20 cellular contexts compared by ENCODE assay signal in the genomic region with DNA sequence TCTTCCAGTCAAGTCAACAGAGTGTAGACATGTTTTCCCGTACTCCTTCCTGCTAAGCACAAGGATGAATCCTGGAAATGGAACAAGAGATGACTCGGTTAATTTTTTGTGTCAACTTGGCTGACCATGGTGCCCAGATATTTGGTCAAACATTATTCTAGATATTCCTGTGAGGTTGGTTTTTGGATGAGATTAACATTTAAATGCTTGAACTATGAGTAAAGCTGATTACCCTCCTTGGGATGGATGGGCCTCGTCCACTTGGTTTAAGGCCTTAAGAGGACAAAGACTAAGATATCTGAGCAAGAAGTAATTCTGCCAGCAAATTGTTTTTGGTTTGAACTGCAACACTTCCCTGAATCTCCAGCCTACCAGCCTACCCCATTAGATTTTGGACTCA.
"Had no signal": no experiment of that assay in that cellular context is flagged by ENCODE, and none has a peak within 500 bp of the region (broad histone marks: within the 10 kb centered on the region; RNA-seq: fewer than 3 reads in every experiment).

No MANE protein-coding gene starts in this region.

- H3K27me3 Mint-ChIP-seq: activated CD4-positive, alpha-beta memory T cell treated with anti-CD3 and anti-CD28 coated beads, Interleukin-2, amount 10 ng/mL, durations not matched to agents 7 days and 5 days; activated CD8-positive, alpha-beta memory T cell treated with anti-CD3 and anti-CD28 coated beads, Interleukin-2, amount 10 ng/mL, durations not matched to agents 7 days and 5 days; central memory CD8-positive, alpha-beta T cell had no signal

- H2AFZ ChIP-seq: neural progenitor cell had no signal

- H3K36me3 ChIP-seq: brain microvascular endothelial cell, colonic mucosa, neural progenitor cell, prostate gland, right atrium auricular region, transverse colon, vagina had no signal

- H3K4me1 ChIP-seq: colonic mucosa, neural progenitor cell, prostate gland, right atrium auricular region, transverse colon, vagina had no signal

- H3K4me3 ChIP-seq: colonic mucosa, neural progenitor cell, prostate gland, right atrium auricular region, transverse colon, vagina had no signal

- H3K4me2 ChIP-seq: neural progenitor cell had no signal

- H3K27ac Mint-ChIP-seq: activated B cell treated with CpG ODN at 0.5 μM for 24 hours; activated CD4-positive, alpha-beta memory T cell treated with anti-CD3 and anti-CD28 coated beads, Interleukin-2, amount 10 ng/mL, durations not matched to agents 7 days and 5 days; activated CD8-positive, alpha-beta memory T cell treated with anti-CD3 and anti-CD28 coated beads, Interleukin-2, amount 10 ng/mL, durations not matched to agents 7 days and 5 days; activated naive CD8-positive, alpha-beta T cell treated with anti-CD3 and anti-CD28 coated beads for 36 hours; naive thymus-derived CD4-positive, alpha-beta T cell; neural progenitor cell had no signal

- DNase-seq: activated B cell treated with CpG ODN at 0.5 μM for 24 hours; activated CD4-positive, alpha-beta memory T cell treated with anti-CD3 and anti-CD28 coated beads, Interleukin-2, amount 10 ng/mL, durations not matched to agents 7 days and 5 days; activated CD4-positive, alpha-beta T cell treated with anti-CD3 and anti-CD28 coated beads for 4 hours; activated CD8-positive, alpha-beta memory T cell treated with anti-CD3 and anti-CD28 coated beads, Interleukin-2, amount 10 ng/mL, durations not matched to agents 7 days and 5 days; activated naive CD4-positive, alpha-beta T cell; activated naive CD8-positive, alpha-beta T cell treated with anti-CD3 and anti-CD28 coated beads for 36 hours; amygdala; brain microvascular endothelial cell; colonic mucosa; foreskin fibroblast; left cardiac atrium; mesendoderm; naive thymus-derived CD4-positive, alpha-beta T cell; stimulated activated naive CD8-positive, alpha-beta T cell treated with anti-CD3 and anti-CD28 coated beads, Interleukin-15, Interleukin-2, amounts not matched to agents 100 U/mL and 50 U/mL, for 24 hours; transverse colon had no signal

- ATAC-seq: activated CD8-positive, alpha-beta memory T cell treated with anti-CD3 and anti-CD28 coated beads, Interleukin-2, amount 10 ng/mL, durations not matched to agents 7 days and 5 days; left cardiac atrium; naive thymus-derived CD4-positive, alpha-beta T cell; stimulated activated naive CD8-positive, alpha-beta T cell treated with anti-CD3 and anti-CD28 coated beads, Interleukin-15, Interleukin-2, amounts not matched to agents 100 U/mL and 50 U/mL, for 24 hours had no signal

- H3K27me3 ChIP-seq: brain microvascular endothelial cell, colonic mucosa, right atrium auricular region, vagina had no signal

- H3K9me3 Mint-ChIP-seq: activated B cell treated with CpG ODN at 0.5 μM for 24 hours; activated CD4-positive, alpha-beta memory T cell treated with anti-CD3 and anti-CD28 coated beads, Interleukin-2, amount 10 ng/mL, durations not matched to agents 7 days and 5 days; activated naive CD8-positive, alpha-beta T cell treated with anti-CD3 and anti-CD28 coated beads for 36 hours; central memory CD8-positive, alpha-beta T cell had no signal

- H3K9me3 ChIP-seq: colonic mucosa, prostate gland, right atrium auricular region, transverse colon, vagina had no signal

- H3K4me1 Mint-ChIP-seq: activated B cell treated with CpG ODN at 0.5 μM for 24 hours; activated CD4-positive, alpha-beta memory T cell treated with anti-CD3 and anti-CD28 coated beads, Interleukin-2, amount 10 ng/mL, durations not matched to agents 7 days and 5 days; activated CD8-positive, alpha-beta memory T cell treated with anti-CD3 and anti-CD28 coated beads, Interleukin-2, amount 10 ng/mL, durations not matched to agents 7 days and 5 days; activated naive CD8-positive, alpha-beta T cell treated with anti-CD3 and anti-CD28 coated beads for 36 hours; central memory CD8-positive, alpha-beta T cell; naive thymus-derived CD4-positive, alpha-beta T cell had no signal

- H3K36me3 Mint-ChIP-seq: activated CD8-positive, alpha-beta memory T cell treated with anti-CD3 and anti-CD28 coated beads, Interleukin-2, amount 10 ng/mL, durations not matched to agents 7 days and 5 days; activated naive CD8-positive, alpha-beta T cell treated with anti-CD3 and anti-CD28 coated beads for 36 hours; naive thymus-derived CD4-positive, alpha-beta T cell; neural progenitor cell had no signal

- H3K9ac ChIP-seq: neural progenitor cell had no signal

- H3K4me3 Mint-ChIP-seq: activated B cell treated with CpG ODN at 0.5 μM for 24 hours; activated CD4-positive, alpha-beta memory T cell treated with anti-CD3 and anti-CD28 coated beads, Interleukin-2, amount 10 ng/mL, durations not matched to agents 7 days and 5 days; activated CD8-positive, alpha-beta memory T cell treated with anti-CD3 and anti-CD28 coated beads, Interleukin-2, amount 10 ng/mL, durations not matched to agents 7 days and 5 days; activated naive CD8-positive, alpha-beta T cell treated with anti-CD3 and anti-CD28 coated beads for 36 hours; central memory CD8-positive, alpha-beta T cell; naive thymus-derived CD4-positive, alpha-beta T cell; neural progenitor cell had no signal

- H3K27ac ChIP-seq: brain microvascular endothelial cell, colonic mucosa, neural progenitor cell, prostate gland, right atrium auricular region, transverse colon, vagina had no signal
